8 cellular contexts compared by ENCODE assay signal in the genomic region with DNA sequence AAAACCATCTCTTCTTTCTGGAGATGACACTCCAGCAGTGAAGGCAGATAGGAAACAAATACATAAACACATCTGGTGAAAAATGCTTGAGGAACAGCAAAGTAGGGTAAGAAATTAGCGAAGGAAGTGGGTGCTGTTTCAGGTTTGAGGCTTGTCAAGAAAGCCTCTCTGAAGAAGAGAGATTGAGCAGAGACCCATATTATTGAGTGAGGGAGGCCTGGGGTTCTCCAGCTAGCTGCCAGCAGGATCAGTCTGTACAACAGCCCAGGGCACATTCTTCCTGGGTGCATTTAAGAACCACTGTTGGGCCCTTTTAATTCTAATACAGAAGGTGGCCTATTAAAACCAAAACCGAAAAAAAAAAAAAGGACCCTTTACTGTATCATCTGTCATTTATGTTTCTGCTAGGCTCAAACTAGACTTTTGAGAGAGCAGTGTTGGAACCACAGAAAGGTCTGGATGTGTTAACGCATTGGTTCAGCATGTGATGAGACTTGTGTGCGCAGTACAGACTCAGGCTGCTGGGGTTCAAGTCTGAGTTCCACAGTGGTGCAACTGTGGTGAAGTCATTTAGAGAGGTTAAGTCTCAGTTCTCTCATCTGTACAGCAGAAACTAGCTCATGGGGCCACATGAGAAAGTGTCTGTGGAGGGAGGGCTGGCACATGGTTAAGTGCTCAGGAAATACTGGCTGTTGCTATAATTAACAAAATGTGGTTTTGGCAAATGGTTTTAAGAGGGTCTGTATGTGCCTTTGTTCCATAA. TPM values are rescaled to one million over a fixed set of nuclear protein-coding genes. Genes with fewer than 3 reads are reported as not detected.
DNase-seq lines count a peak whose midpoint lies in the region; ATAC-seq and TF ChIP-seq lines count a peak whose summit lies in the region.

No MANE protein-coding gene starts in this region.

- no peaks in the 10 kb centered on the region for H3K9me3 ChIP-seq in right cardiac atrium (ENCODE audit: control insufficient read depth, low read length)

- no peak overlapping the region for H3K27ac ChIP-seq in right cardiac atrium (ENCODE audit: low read length)

- POLR2A ChIA-PET in T-cell (lab: Charles Lee): no interaction called here

- H3K9me3 Mint-ChIP-seq in T-cell (no peaks in the 10 kb centered on the region), progenitor cell of endocrine pancreas (ENCODE audit: low read depth) (no peaks in the 10 kb centered on the region)

- CTCF ChIA-PET in T-cell (lab: Charles Lee): interaction anchor here in 1 of 2 donors (0.6 to 1.2 kb wide), 2 partner anchors 18 to 421 kb away, joined by 4 to 9 read pairs; no protein-coding TSS in a partner anchor

- H3K27me3 ChIP-seq in right cardiac atrium (ENCODE audit: control insufficient read depth, insufficient read depth): no peaks in the 10 kb centered on the region

- ATAC-seq in GM19035 (IDR thresholded peaks at IDR 0.05; ENCODE audit: unreplicated experiment) (peak; percentile 95), HG02943 (IDR thresholded peaks at IDR 0.05; ENCODE audit: low read depth, unreplicated experiment) (peak; percentile 85), T-cell (replicated peaks in 1 of 4) (peak; percentile 75 to 80 (median 76)), right cardiac atrium (no peak)

- H3K27me3 Mint-ChIP-seq in T-cell (no peaks in the 10 kb centered on the region), progenitor cell of endocrine pancreas (no peaks in the 10 kb centered on the region)

- no peak for TF ChIP-seq CTCF in progenitor cell of endocrine pancreas (IDR thresholded peaks at IDR 0.05; ENCODE audit: unreplicated experiment)

- H3K36me3 Mint-ChIP-seq in T-cell (peaks cover 16% of the 10 kb centered on the region), progenitor cell of endocrine pancreas (ENCODE audit: insufficient read depth) (peaks cover 6% of the 10 kb centered on the region)

- no peak overlapping the region for H3K4me3 ChIP-seq in right cardiac atrium (ENCODE audit: low read length)

- peaks cover 8% of the 10 kb centered on the region for H3K4me1 ChIP-seq in right cardiac atrium (ENCODE audit: control insufficient read depth, insufficient read depth, low read length)

- H3K4me1 Mint-ChIP-seq in T-cell: peaks cover 51 to 69% (median 65%) of the 10 kb centered on the region in 3 donors
- peaks cover 20% of the 10 kb centered on the region for H3K4me1 Mint-ChIP-seq in progenitor cell of endocrine pancreas (ENCODE audit: low read depth)

- peak overlapping the region; percentile 92 for H3K27ac Mint-ChIP-seq in T-cell
- H3K27ac Mint-ChIP-seq in progenitor cell of endocrine pancreas: no peak overlapping the region

- H3K4me3 Mint-ChIP-seq in T-cell (peak overlapping the region in 2 of 3 donors; percentile 24 to 29), progenitor cell of endocrine pancreas (ENCODE audit: low read depth) (no peak overlapping the region)

- 95% methylated on average over 4 of the region's 4 CpGs for WGBS in right cardiac atrium

- DNase-seq in T-cell (peak in 7 of 34 experiments; percentile 11 to 31 (median 22)), NCI-H1048 (lab: John Stamatoyannopoulos, UW) (no peak), hepatic stellate cell (ENCODE audit: low spot score) (no peak), progenitor cell of endocrine pancreas (ENCODE audit: low spot score, unreplicated experiment) (no peak), right cardiac atrium (no peak)
- DNase-seq in stimulated activated CD4-positive, alpha-beta T cell treated with anti-CD3 and anti-CD28 coated beads, Interleukin-1b, Interleukin-23, amount 100 ng/mL, for 48 hours: peak; percentile 71

- intact Hi-C loops in right cardiac atrium (cut with DNase I): no loop called here

RNA-seq across cellular contexts. Expression of gene MGAT5, which starts 28.9 kb away (rescaled TPM):
- 10 to 100 TPM; 61.1 to 94.9 (median 81.8) TPM for total RNA-seq in T-cell
- 106 and 110 TPM in 2 replicates for total RNA-seq in progenitor cell of endocrine pancreas
- 100 to 1,000 TPM; 112 to 156 (median 134) TPM for total RNA-seq in right cardiac atrium
- polyA plus RNA-seq in right cardiac atrium: 29.0 TPM

Comparison
In these comparisons a context has a peak if more than half of its experiments do, and no peak if none do; other contexts are left out.
1. ATAC-seq: peak in GM19035 (single experiment), HG02943 (single experiment) and T-cell (4 of 4); none in right cardiac atrium (0 of 2).